ENCODE assay signal across 15 cellular contexts in genomic region chr12:78674311-78675085, GRCh38.
DNase-seq lines count a peak whose midpoint lies in the region; ATAC-seq, FAIRE-seq and TF ChIP-seq lines count a peak whose summit lies in the region.
"Had no signal": no experiment of that assay in that cellular context is flagged by ENCODE, and none has a peak within 500 bp of the region (broad histone marks: within the 10 kb centered on the region; RNA-seq: fewer than 3 reads in every experiment).

No MANE protein-coding gene starts in this region.

- H3K36me3 ChIP-seq in aorta (ENCODE audit: control insufficient read depth in 1 of 2, insufficient read depth in 2 of 2, low read length in 1 of 2): no peaks in the 10 kb centered on the region

- no peak overlapping the region for H3K27ac ChIP-seq in aorta (ENCODE audit: low read depth in 1 of 2, low read length in 2 of 2)
- H3K27ac ChIP-seq: HL-60 had no signal

- CTCF ChIA-PET in activated CD8-positive, alpha-beta memory T cell treated with anti-CD3 and anti-CD28 coated beads, Interleukin-2, amount 10 ng/mL, durations not matched to agents 7 days and 5 days (lab: Charles Lee): no interaction called here

- H3K4me3 Mint-ChIP-seq in activated CD8-positive, alpha-beta memory T cell treated with anti-CD3 and anti-CD28 coated beads, Interleukin-2, amount 10 ng/mL, durations not matched to agents 7 days and 5 days: no peak overlapping the region
- H3K4me3 Mint-ChIP-seq: activated naive CD8-positive, alpha-beta T cell treated with anti-CD3 and anti-CD28 coated beads for 36 hours; dendritic cell treated with granulocyte-macrophage colony-stimulating factor and Interleukin-4, amounts not matched to agents 40 ng/mL and 50 ng/mL, for 4 days; stimulated activated naive CD8-positive, alpha-beta T cell treated with anti-CD3 and anti-CD28 coated beads, Interleukin-15, amount 100 ng/mL, for 72 hours; T-cell had no signal

- no peaks in the 10 kb centered on the region for H3K9me3 ChIP-seq in aorta (ENCODE audit: control insufficient read depth, low read length)

- H3K27me3 ChIP-seq in aorta (ENCODE audit: control insufficient read depth in 1 of 2, insufficient read depth in 2 of 2, low read length in 1 of 2): no peaks in the 10 kb centered on the region

- no peak overlapping the region for H3K4me3 ChIP-seq in cardiac fibroblast (replicated peaks in 1 of 2; ENCODE audit: low read depth in 2 of 2, low read length in 2 of 2)
- no peak overlapping the region for H3K4me3 ChIP-seq in aorta (ENCODE audit: low read length in 2 of 2)

- WGBS in aorta, 2 donors: 78 to 83% methylated on average over 2 of the region's 2 CpGs

- FAIRE-seq in D721Med (lab: Jason Lieb, UNC): no peak

- TF ChIP-seq CTCF in cardiac fibroblast (IDR thresholded peaks at IDR 0.05; ENCODE audit: low read depth, low read length): no peak
- no peak for TF ChIP-seq CTCF in D721Med (IDR thresholded peaks at IDR 0.05; ENCODE audit: insufficient read depth, missing control alignments)

- H3K36me3 Mint-ChIP-seq in activated CD8-positive, alpha-beta memory T cell treated with anti-CD3 and anti-CD28 coated beads, Interleukin-2, amount 10 ng/mL, durations not matched to agents 7 days and 5 days: no peaks in the 10 kb centered on the region
- H3K36me3 Mint-ChIP-seq: activated naive CD8-positive, alpha-beta T cell treated with anti-CD3 and anti-CD28 coated beads for 36 hours; T-cell had no signal

- DNase-seq in EH (ENCODE audit: low read depth) (peak; percentile 31), NCI-H1694 treated with DMSO at 0.1 percent for 48 hours (lab: John Stamatoyannopoulos, UW) (peak; percentile 68), cardiac fibroblast (ENCODE audit: low read depth in 2 of 2) (peak; percentile 7 to 53), renal cortical epithelial cell (ENCODE audit: low read depth) (peak; percentile 18), D721Med (ENCODE audit: insufficient read length, low spot score) (no peak), aorta (no peak)
- DNase-seq in activated CD8-positive, alpha-beta memory T cell treated with anti-CD3 and anti-CD28 coated beads, Interleukin-2, amount 10 ng/mL, durations not matched to agents 7 days and 5 days: no peak
- DNase-seq: activated naive CD8-positive, alpha-beta T cell treated with anti-CD3 and anti-CD28 coated beads for 36 hours; activated T-cell treated with anti-CD3 and anti-CD28 coated beads, Interleukin-2, amount 50 U/mL, for 1 hour; NCI-H2227 treated with DMSO at 0.1 percent for 48 hours; stimulated activated naive CD8-positive, alpha-beta T cell treated with anti-CD3 and anti-CD28 coated beads, Interleukin-15, amount 100 ng/mL, for 72 hours; T-cell had no signal

- H3K4me1 ChIP-seq in aorta (ENCODE audit: control insufficient read depth in 1 of 2, insufficient read depth in 2 of 2, low read length in 2 of 2): no peaks in the 10 kb centered on the region

- ATAC-seq in activated CD8-positive, alpha-beta memory T cell treated with anti-CD3 and anti-CD28 coated beads, Interleukin-2, amount 10 ng/mL, durations not matched to agents 7 days and 5 days: no peak
- no peak for ATAC-seq in aorta (ENCODE audit: low FRiP score)
- ATAC-seq: Panc1; stimulated activated naive CD8-positive, alpha-beta T cell treated with anti-CD3 and anti-CD28 coated beads, Interleukin-15, amount 100 ng/mL, for 72 hours; T-cell had no signal

- H3K27ac Mint-ChIP-seq in activated CD8-positive, alpha-beta memory T cell treated with anti-CD3 and anti-CD28 coated beads, Interleukin-2, amount 10 ng/mL, durations not matched to agents 7 days and 5 days: no peak overlapping the region
- H3K27ac Mint-ChIP-seq: activated naive CD8-positive, alpha-beta T cell treated with anti-CD3 and anti-CD28 coated beads for 36 hours; dendritic cell treated with granulocyte-macrophage colony-stimulating factor and Interleukin-4, amounts not matched to agents 40 ng/mL and 50 ng/mL, for 4 days; T-cell had no signal

- H3K9me3 Mint-ChIP-seq in activated CD8-positive, alpha-beta memory T cell treated with anti-CD3 and anti-CD28 coated beads, Interleukin-2, amount 10 ng/mL, durations not matched to agents 7 days and 5 days (ENCODE audit: low read depth): peaks cover 2% of the 10 kb centered on the region
- H3K9me3 Mint-ChIP-seq: dendritic cell treated with granulocyte-macrophage colony-stimulating factor and Interleukin-4, amounts not matched to agents 40 ng/mL and 50 ng/mL, for 4 days had no signal

- no peaks in the 10 kb centered on the region for H3K4me1 Mint-ChIP-seq in activated CD8-positive, alpha-beta memory T cell treated with anti-CD3 and anti-CD28 coated beads, Interleukin-2, amount 10 ng/mL, durations not matched to agents 7 days and 5 days
- H3K4me1 Mint-ChIP-seq: activated naive CD8-positive, alpha-beta T cell treated with anti-CD3 and anti-CD28 coated beads for 36 hours; stimulated activated naive CD8-positive, alpha-beta T cell treated with anti-CD3 and anti-CD28 coated beads, Interleukin-15, amount 100 ng/mL, for 72 hours; T-cell had no signal

- no peaks in the 10 kb centered on the region for H3K27me3 Mint-ChIP-seq in activated CD8-positive, alpha-beta memory T cell treated with anti-CD3 and anti-CD28 coated beads, Interleukin-2, amount 10 ng/mL, durations not matched to agents 7 days and 5 days
- H3K27me3 Mint-ChIP-seq: activated naive CD8-positive, alpha-beta T cell treated with anti-CD3 and anti-CD28 coated beads for 36 hours; dendritic cell treated with granulocyte-macrophage colony-stimulating factor and Interleukin-4, amounts not matched to agents 40 ng/mL and 50 ng/mL, for 4 days; stimulated activated naive CD8-positive, alpha-beta T cell treated with anti-CD3 and anti-CD28 coated beads, Interleukin-15, amount 100 ng/mL, for 72 hours; T-cell had no signal

- intact Hi-C loops in aorta (cut with DNase I): no loop called here

Comparison
In these comparisons a context has a peak if more than half of its experiments do, and no peak if none do; other contexts are left out.
1. DNase-seq: peak in EH (single experiment), NCI-H1694 treated with DMSO at 0.1 percent for 48 hours (single experiment), cardiac fibroblast (2 of 2) and renal cortical epithelial cell (single experiment); none in activated CD8-positive, alpha-beta memory T cell treated with anti-CD3 and anti-CD28 coated beads, Interleukin-2, amount 10 ng/mL, durations not matched to agents 7 days and 5 days (single experiment), D721Med (single experiment) and aorta (0 of 2).